ENCODE assay signal across 27 cellular contexts in the genomic region with DNA sequence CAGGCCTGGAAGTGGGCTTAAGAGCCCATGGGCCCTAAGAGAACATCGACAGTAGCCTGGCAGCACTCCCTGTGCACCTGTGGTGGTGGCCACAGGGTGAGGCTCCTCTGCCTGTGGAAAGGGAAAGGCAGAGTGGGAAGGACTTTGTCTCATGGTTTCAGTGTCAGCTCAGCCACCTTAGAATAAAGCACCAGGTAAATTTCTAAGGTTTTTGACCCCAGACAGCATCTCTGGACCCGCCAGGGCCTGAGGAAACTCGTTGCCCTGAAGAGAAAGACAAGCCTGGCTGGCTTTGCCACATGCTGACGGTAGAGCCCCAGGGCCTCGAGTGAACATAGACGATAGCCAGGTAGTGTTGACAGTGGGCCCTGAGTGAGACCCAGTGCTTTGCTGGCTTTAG. TPM values are rescaled to one million over a fixed set of nuclear protein-coding genes. Genes with fewer than 3 reads are reported as not detected.
"Had no signal": no experiment of that assay in that cellular context is flagged by ENCODE, and none has a peak within 500 bp of the region (broad histone marks: within the 10 kb centered on the region; RNA-seq: fewer than 3 reads in every experiment).

No MANE protein-coding gene starts in this region.

- H3K27ac Mint-ChIP-seq: naive B cell; nephron; stimulated activated naive B cell treated with anti-CD40 and anti-IgM and Interleukin-4, amounts not matched to agents 10 μg/mL and 1 μg/mL and 100 μg/mL, for 72 hours; type B pancreatic cell had no signal

- H3K4me1 ChIP-seq: gastrocnemius medialis, left ventricle myocardium inferior, lower lobe of right lung, parathyroid adenoma, psoas muscle, right lobe of liver, stomach, uterus had no signal

- H3K9ac ChIP-seq: parathyroid adenoma had no signal

- H3K27ac ChIP-seq: gastrocnemius medialis, left ventricle myocardium inferior, lower lobe of right lung, parathyroid adenoma, psoas muscle, right lobe of liver, stomach, thoracic aorta, uterus had no signal

- DNase-seq: effector memory CD4-positive, alpha-beta T cell; gastrocnemius medialis; immature natural killer cell; left cardiac atrium; left ventricle myocardium inferior; lower lobe of right lung; mesenchymal stem cell; naive B cell; psoas muscle; retina; right lobe of liver; stimulated activated CD4-positive, alpha-beta T cell treated with anti-CD3 and anti-CD28 coated beads, Interleukin-15, amount 100 ng/mL, for 24 hours; stimulated activated CD4-positive, alpha-beta T cell treated with anti-CD3 and anti-CD28 coated beads, Interleukin-1b, Interleukin-23, amount 100 ng/mL, for 48 hours; stimulated activated CD4-positive, alpha-beta T cell treated with anti-CD3 and anti-CD28 coated beads, Interleukin-4, amount 100 ng/mL, for 24 hours; stimulated activated naive B cell treated with anti-CD40 and anti-IgM and Interleukin-4, amounts not matched to agents 10 μg/mL and 1 μg/mL and 100 μg/mL, for 72 hours; stomach; substantia nigra; uterus had no signal

- H3K4me3 Mint-ChIP-seq: immature natural killer cell; naive B cell; nephron; stimulated activated naive B cell treated with anti-CD40 and anti-IgM and Interleukin-4, amounts not matched to agents 10 μg/mL and 1 μg/mL and 100 μg/mL, for 72 hours; type B pancreatic cell had no signal

- H3K36me3 ChIP-seq: gastrocnemius medialis, left ventricle myocardium inferior, lower lobe of right lung, right lobe of liver, stomach, thoracic aorta, uterus had no signal

- H3K4me1 Mint-ChIP-seq: immature natural killer cell; naive B cell; nephron; stimulated activated naive B cell treated with anti-CD40 and anti-IgM and Interleukin-4, amounts not matched to agents 10 μg/mL and 1 μg/mL and 100 μg/mL, for 72 hours had no signal

- ATAC-seq: esophagus mucosa; gastrocnemius medialis; left cardiac atrium; lower lobe of right lung; psoas muscle; right lobe of liver; stimulated activated naive B cell treated with anti-CD40 and anti-IgM and Interleukin-4, amounts not matched to agents 10 μg/mL and 1 μg/mL and 100 μg/mL, for 72 hours had no signal

- H3K4me3 ChIP-seq: gastrocnemius medialis, left ventricle myocardium inferior, lower lobe of right lung, psoas muscle, right lobe of liver, stomach, thoracic aorta, uterus had no signal

- H3K36me3 Mint-ChIP-seq: type B pancreatic cell had no signal

- H3K9me3 ChIP-seq: gastrocnemius medialis, left ventricle myocardium inferior, lower lobe of right lung, psoas muscle, right lobe of liver, stomach, thoracic aorta, uterus had no signal

- H3K9me3 Mint-ChIP-seq: immature natural killer cell; nephron; stimulated activated naive B cell treated with anti-CD40 and anti-IgM and Interleukin-4, amounts not matched to agents 10 μg/mL and 1 μg/mL and 100 μg/mL, for 72 hours; type B pancreatic cell had no signal

- FAIRE-seq: endometrium, keratinocyte had no signal

- H3K27me3 ChIP-seq: gastrocnemius medialis, right lobe of liver, stomach, uterus had no signal

RNA-seq across cellular contexts. Expression of a gene that starts 22.1 kb away (rescaled TPM):
- total RNA-seq: left cardiac atrium, left ventricle myocardium inferior, lower lobe of right lung, omental fat pad had no signal
- polyA plus RNA-seq: fibroblast of lung, immature natural killer cell, keratinocyte, stomach had no signal
